Comparison of ENCODE assay signal across 26 cellular contexts in the genomic region with DNA sequence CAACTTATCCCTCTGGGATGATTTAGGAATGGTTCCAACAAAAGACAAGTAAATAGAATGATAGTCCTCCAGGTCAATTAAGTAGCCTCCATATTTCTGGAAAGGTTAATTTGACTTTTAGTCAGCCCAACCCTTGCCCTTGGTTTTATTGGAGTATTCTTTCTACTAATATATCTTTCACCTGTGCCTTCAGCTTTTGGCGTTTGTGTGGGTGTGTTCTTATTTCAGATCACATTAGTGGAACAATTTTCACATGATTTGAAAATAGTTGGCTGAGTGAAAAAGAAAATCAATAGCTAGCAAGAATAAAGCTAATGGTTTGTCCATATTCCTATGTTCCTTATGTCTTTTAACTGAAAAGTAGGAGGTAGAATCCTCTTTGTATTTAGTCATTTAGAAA.
"Had no signal": no experiment of that assay in that cellular context is flagged by ENCODE, and none has a peak within 500 bp of the region (broad histone marks: within the 10 kb centered on the region; RNA-seq: fewer than 3 reads in every experiment).

No MANE protein-coding gene starts in this region.

- H3K27ac ChIP-seq: stomach, suprapubic skin, testis, thoracic aorta, thyroid gland, tibial artery, tibial nerve, transverse colon, upper lobe of left lung, upper lobe of right lung, uterus, vagina had no signal

- ATAC-seq: stimulated activated effector memory CD8-positive, alpha-beta T cell treated with anti-CD3 and anti-CD28 coated beads, Interleukin-12 subunit alpha, Interleukin-12 subunit beta, amount 100 ng/mL, for 72 hours; stimulated activated memory B cell treated with anti-CD40 and anti-IgM and Interleukin-4, amounts not matched to agents 10 μg/mL and 1 μg/mL and 100 μg/mL, for 72 hours; stimulated activated naive B cell treated with anti-CD40 and anti-IgM and Interleukin-4, amounts not matched to agents 10 μg/mL and 1 μg/mL and 100 μg/mL, for 72 hours; stimulated activated naive CD8-positive, alpha-beta T cell treated with anti-CD3 and anti-CD28 coated beads, Interleukin-15, amount 100 ng/mL, for 72 hours; stimulated activated naive CD8-positive, alpha-beta T cell treated with anti-CD3 and anti-CD28 coated beads, Interleukin-15, Interleukin-2, amounts not matched to agents 100 U/mL and 50 U/mL, for 24 hours; upper lobe of right lung had no signal

- DNase-seq: stimulated activated CD4-positive, alpha-beta T cell treated with anti-CD3 and anti-CD28 coated beads, Interleukin-2, amount 100 ng/mL, for 48 hours; stimulated activated CD4-positive, alpha-beta T cell treated with anti-CD3 and anti-CD28 coated beads, Interleukin-4, amount 100 ng/mL, for 1 hour; stimulated activated CD4-positive, alpha-beta T cell treated with anti-CD3 and anti-CD28 coated beads, Interleukin-4, amount 100 ng/mL, for 24 hours; stimulated activated CD4-positive, alpha-beta T cell treated with anti-CD3 and anti-CD28 coated beads, Interleukin-4, amount 100 ng/mL, for 4 hours; stimulated activated CD8-positive, alpha-beta memory T cell treated with anti-CD3 and anti-CD28 coated beads, Interleukin-4, amount 100 ng/mL, for 48 hours; stimulated activated naive B cell treated with anti-CD40 and anti-IgM and Interleukin-4, amounts not matched to agents 10 μg/mL and 1 μg/mL and 100 μg/mL, for 72 hours; stimulated activated naive CD4-positive, alpha-beta T cell; stimulated activated naive CD4-positive, alpha-beta T cell treated with Interleukin-2 at 50 U/mL for 16 hours; stimulated activated naive CD8-positive, alpha-beta T cell treated with anti-CD3 and anti-CD28 coated beads, Interleukin-15, amount 100 ng/mL, for 72 hours; stimulated activated naive CD8-positive, alpha-beta T cell treated with anti-CD3 and anti-CD28 coated beads, Interleukin-15, Interleukin-2, amounts not matched to agents 100 U/mL and 50 U/mL, for 24 hours; stomach; substantia nigra; testis; thyroid gland; tibial artery; transverse colon; trophoblast cell; upper lobe of left lung; upper lobe of right lung; uterus had no signal
